11 cellular contexts compared by ENCODE assay signal in genomic region chr3:64291345-64291744, GRCh38.
A peak's percentile ranks its signal among the peaks of the same experiment; 100 is the strongest.
DNase-seq lines count a peak whose midpoint lies in the region; ATAC-seq and TF ChIP-seq lines count a peak whose summit lies in the region.
"Had no signal": no experiment of that assay in that cellular context is flagged by ENCODE, and none has a peak within 500 bp of the region (broad histone marks: within the 10 kb centered on the region; RNA-seq: fewer than 3 reads in every experiment).

No MANE protein-coding gene starts in this region.

- TF ChIP-seq CTCF in fibroblast of mammary gland (conservative IDR thresholded peaks at IDR 0.05; ENCODE audit: control insufficient read depth, insufficient read depth, low read depth, low read length): no peak
- no peak for TF ChIP-seq CTCF in dorsolateral prefrontal cortex (IDR thresholded peaks at IDR 0.05 in 54 of 56, conservative IDR thresholded peaks at IDR 0.05 in 2 of 56; ENCODE audit: low read depth in 1 of 56, partially characterized antibody in 56 of 56)

- DNase-seq in GM03348 (ENCODE audit: low spot score): peak; percentile 65
- DNase-seq in RPMI7951 (ENCODE audit: low read depth): peak; percentile 95
- peak; percentile 98 for DNase-seq in fibroblast of mammary gland (ENCODE audit: low read depth)
- peak; percentile 93 for DNase-seq in renal cortical epithelial cell (ENCODE audit: low read depth)
- no peak for DNase-seq in dorsolateral prefrontal cortex
- DNase-seq in T-helper 1 cell: no peak
- no peak for DNase-seq in pons (ENCODE audit: low spot score)
- DNase-seq: activated CD4-positive, alpha-beta T cell treated with anti-CD3 and anti-CD28 coated beads, Interleukin-2, amount 10 ng/mL, durations not matched to agents 24 days and 14 days; central memory CD4-positive, alpha-beta T cell; midbrain had no signal

- no peaks in the 10 kb centered on the region for H3K27me3 ChIP-seq in dorsolateral prefrontal cortex

- intact Hi-C loops in dorsolateral prefrontal cortex (cut with DNase I): no loop called here

- H3K27ac ChIP-seq in dorsolateral prefrontal cortex: no peak overlapping the region

- no peak overlapping the region for H3K4me3 ChIP-seq in fibroblast of mammary gland (ENCODE audit: control insufficient read depth, low read depth, low read length)
- no peak overlapping the region for H3K4me3 ChIP-seq in dorsolateral prefrontal cortex

- ATAC-seq in HG03159 (IDR thresholded peaks at IDR 0.05; ENCODE audit: unreplicated experiment): no peak

Comparison
In these comparisons a context has a peak if more than half of its experiments do, and no peak if none do; other contexts are left out.
1. DNase-seq: peak in GM03348 (single experiment), RPMI7951 (single experiment), fibroblast of mammary gland (single experiment) and renal cortical epithelial cell (single experiment); none in dorsolateral prefrontal cortex (0 of 10), T-helper 1 cell (0 of 5) and pons (single experiment).